1 cellular context compared by ENCODE assay signal in genomic region chr4:128810331-128810870, GRCh38.
TF ChIP-seq lines count a peak whose summit lies in the region.

No MANE protein-coding gene starts in this region.

TF ChIP-seq in GM23338, 12 proteins besides CTCF, POLR2A, EP300 and RAD21 (continued from another document):
- TF ChIP-seq ZNF462 (CRISPR knock-in tag; IDR thresholded peaks at IDR 0.05) (no peak), ZNF114 (CRISPR knock-in tag; IDR thresholded peaks at IDR 0.05) (no peak), POLR2AphosphoS5 (IDR thresholded peaks at IDR 0.05; ENCODE audit: low read depth) (no peak)
TF ChIP-seq in GM23338: peak in this region for 0.
